24 cellular contexts compared by ENCODE assay signal in the genomic region with DNA sequence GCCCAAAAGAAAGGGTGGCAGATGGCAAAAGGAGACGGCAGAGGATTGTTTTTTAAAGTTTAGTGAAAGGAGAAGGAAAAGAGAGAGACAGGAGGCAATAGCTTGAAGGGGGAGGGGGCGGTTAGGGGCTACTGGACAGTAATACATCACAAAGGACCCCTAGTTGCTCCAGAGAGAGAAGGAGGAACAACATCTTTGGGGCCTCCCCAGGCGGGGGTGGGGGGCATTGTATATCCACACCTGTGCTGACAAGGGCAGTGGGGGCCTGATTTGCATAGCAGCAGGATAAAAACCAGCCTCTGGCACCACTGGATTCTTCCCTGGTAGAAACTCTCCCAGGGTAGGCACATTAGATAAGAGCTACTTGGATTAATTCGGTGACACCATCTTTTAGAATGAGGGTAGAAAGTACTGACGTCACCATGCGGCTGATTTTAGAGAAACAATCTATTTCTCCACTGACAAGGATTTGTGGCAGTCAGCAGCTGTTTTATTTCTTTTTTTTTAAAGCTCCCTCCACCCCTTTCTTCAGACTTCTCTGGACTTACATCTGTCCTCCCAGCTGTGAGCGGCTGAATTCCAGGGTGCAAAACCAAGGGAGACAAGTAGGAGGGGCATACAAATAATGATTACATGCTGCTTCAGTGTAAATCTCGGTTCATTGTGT.
DNase-seq lines count a peak whose midpoint lies in the region; ATAC-seq, FAIRE-seq and TF ChIP-seq lines count a peak whose summit lies in the region.
"Had no signal": no experiment of that assay in that cellular context is flagged by ENCODE, and none has a peak within 500 bp of the region (broad histone marks: within the 10 kb centered on the region; RNA-seq: fewer than 3 reads in every experiment).

No MANE protein-coding gene starts in this region.

- intact Hi-C loops in HepG2 (cut with micrococcal nuclease; ENCODE audit: unreplicated experiment): no loop called here
- intact Hi-C loops in right lobe of liver (cut with DNase I): no loop called here
- intact Hi-C loops in breast epithelium (cut with DNase I; ENCODE audit: low total_unique reads): no loop called here

- H3K79me2 ChIP-seq in HepG2 (ENCODE audit: insufficient read depth, low read length): no peaks in the 10 kb centered on the region

- H2AFZ ChIP-seq in HepG2 (ENCODE audit: low read length): no peak overlapping the region

- peaks cover 22% of the 10 kb centered on the region for H3K4me1 Mint-ChIP-seq in glutamatergic neuron (ENCODE audit: low read depth, unreplicated experiment)
- H3K4me1 Mint-ChIP-seq: activated naive CD4-positive, alpha-beta T cell treated with anti-CD3 and anti-CD28 coated beads, Interleukin-2, amount 50 U/mL, for 24 hours; memory B cell had no signal

- peak overlapping the region; percentile 22 for H3K4me3 Mint-ChIP-seq in glutamatergic neuron (ENCODE audit: unreplicated experiment)
- H3K4me3 Mint-ChIP-seq: activated naive CD4-positive, alpha-beta T cell treated with anti-CD3 and anti-CD28 coated beads, Interleukin-2, amount 50 U/mL, for 24 hours; memory B cell had no signal

- no peak for FAIRE-seq in HepG2 (lab: Jason Lieb, UNC)
- no peak for FAIRE-seq in HTR-8/SVneo (lab: Jason Lieb, UNC)
- FAIRE-seq: A549, astrocyte, frontal cortex, GM19239, urothelium cell line had no signal

- in situ Hi-C loops in HepG2 (cut with HindIII; ENCODE audit: extremely low pct_ligation_motif_present, low pct_unique_long_range_greater_than_20kb): no loop called here

- TF ChIP-seq EP300 in HepG2 (IDR thresholded peaks at IDR 0.05; ENCODE audit: low read depth in 2 of 2, low read length in 2 of 2) (no peak), HepG2 (CRISPR knock-in tag; IDR thresholded peaks at IDR 0.05; ENCODE audit: borderline replicate concordance) (no peak)

- TF ChIP-seq CTCF in HepG2 (CRISPR knock-in tag; IDR thresholded peaks at IDR 0.05): no peak
- TF ChIP-seq CTCF in right lobe of liver (IDR thresholded peaks at IDR 0.05): no peak
- TF ChIP-seq CTCF in glutamatergic neuron (IDR thresholded peaks at IDR 0.05; ENCODE audit: partially characterized antibody, unreplicated experiment): no peak
- TF ChIP-seq CTCF in breast epithelium (IDR thresholded peaks at IDR 0.05): no peak

- no peaks in the 10 kb centered on the region for H3K9me3 Mint-ChIP-seq in glutamatergic neuron (ENCODE audit: unreplicated experiment)
- H3K9me3 Mint-ChIP-seq: activated naive CD4-positive, alpha-beta T cell treated with anti-CD3 and anti-CD28 coated beads, Interleukin-2, amount 50 U/mL, for 24 hours; memory B cell had no signal

- H3K27me3 ChIP-seq in HepG2 (ENCODE audit: control insufficient read depth in 1 of 2, insufficient read depth in 2 of 2, low read length in 2 of 2) (no peaks in the 10 kb centered on the region), right lobe of liver (no peaks in the 10 kb centered on the region), breast epithelium (no peaks in the 10 kb centered on the region)
- no peaks in the 10 kb centered on the region for H3K27me3 ChIP-seq in effector memory CD4-positive, alpha-beta T cell (replicated peaks; ENCODE audit: control insufficient read depth, insufficient read depth, low read length, poor library complexity, severe bottlenecking)

- DNase-seq in HepG2 (ENCODE audit: low spot score): no peak
- DNase-seq in right lobe of liver: no peak
- no peak for DNase-seq in glutamatergic neuron
- peak; percentile 59 for DNase-seq in iPS-NIHi11 (ENCODE audit: low spot score)
- DNase-seq in effector memory CD4-positive, alpha-beta T cell: no peak
- DNase-seq in HTR-8/SVneo (ENCODE audit: insufficient read length, low spot score): no peak
- DNase-seq in breast epithelium (ENCODE audit: low spot score in 2 of 2): no peak
- DNase-seq: activated CD4-positive, alpha-beta T cell treated with anti-CD3 and anti-CD28 coated beads for 48 hours; dorsolateral prefrontal cortex; hypothalamus; NCI-H1694; stimulated activated CD4-positive, alpha-beta T cell treated with anti-CD3 and anti-CD28 coated beads, Interleukin-4, amount 100 ng/mL, for 4 hours; stimulated activated naive CD4-positive, alpha-beta T cell had no signal

- H3K9ac ChIP-seq in HepG2 (ENCODE audit: insufficient read depth, low read depth, low read length): no peak overlapping the region
- H3K9ac ChIP-seq: KMS-11 had no signal

- H3K4me2 ChIP-seq in HepG2 (ENCODE audit: low read depth, low read length): no peak overlapping the region
- H3K4me2 ChIP-seq: A549, KMS-11 had no signal

- TF ChIP-seq RAD21 in HepG2 (CRISPR knock-in tag; IDR thresholded peaks at IDR 0.05): no peak

- H3K36me3 Mint-ChIP-seq in glutamatergic neuron (ENCODE audit: unreplicated experiment): no peaks in the 10 kb centered on the region
- H3K36me3 Mint-ChIP-seq: activated naive CD4-positive, alpha-beta T cell treated with anti-CD3 and anti-CD28 coated beads, Interleukin-2, amount 50 U/mL, for 24 hours; memory B cell had no signal

- H3K9me3 ChIP-seq in HepG2 (ENCODE audit: low read length): no peaks in the 10 kb centered on the region
- H3K9me3 ChIP-seq in right lobe of liver: no peaks in the 10 kb centered on the region
- no peaks in the 10 kb centered on the region for H3K9me3 ChIP-seq in effector memory CD4-positive, alpha-beta T cell (ENCODE audit: control insufficient read depth, low read length)
- H3K9me3 ChIP-seq in breast epithelium: no peaks in the 10 kb centered on the region
- H3K9me3 ChIP-seq: A549 had no signal

- POLR2A ChIA-PET in HepG2 (lab: Yijun Ruan, JAX): no interaction called here

- no TSS peak for BruUV-seq in HepG2 (replicated peaks; lab: Mats Ljungman, UMichigan)

- H3K36me3 ChIP-seq in HepG2 (replicated peaks in 1 of 2; ENCODE audit: control insufficient read depth in 1 of 2, insufficient read depth in 2 of 2, low read length in 2 of 2) (no peaks in the 10 kb centered on the region), right lobe of liver (no peaks in the 10 kb centered on the region), breast epithelium (no peaks in the 10 kb centered on the region)
- H3K36me3 ChIP-seq in effector memory CD4-positive, alpha-beta T cell (ENCODE audit: control insufficient read depth, insufficient read depth, low read length): no peaks in the 10 kb centered on the region

- H3K4me1 ChIP-seq in HepG2 (ENCODE audit: insufficient read depth, low read length) (no peaks in the 10 kb centered on the region), right lobe of liver (no peaks in the 10 kb centered on the region), breast epithelium (no peaks in the 10 kb centered on the region)
- H3K4me1 ChIP-seq in effector memory CD4-positive, alpha-beta T cell (ENCODE audit: control insufficient read depth, insufficient read depth, low read length, poor library complexity, severe bottlenecking): no peaks in the 10 kb centered on the region
- H3K4me1 ChIP-seq: A549 had no signal

- ATAC-seq in HepG2 (no peak), right lobe of liver (no peak), HG03439 (IDR thresholded peaks at IDR 0.05; ENCODE audit: unreplicated experiment) (no peak)
- ATAC-seq: A549, SK-N-SH treated with all-trans-retinoic acid at 6 μM for 48 hours had no signal

- H3K27ac ChIP-seq in HepG2 (ENCODE audit: extremely low read length, insufficient read depth, low read length): no peak overlapping the region
- no peak overlapping the region for H3K27ac ChIP-seq in right lobe of liver
- no peak overlapping the region for H3K27ac ChIP-seq in effector memory CD4-positive, alpha-beta T cell (ENCODE audit: insufficient read depth, low read length, poor library complexity, severe bottlenecking)
- H3K27ac ChIP-seq in breast epithelium: no peak overlapping the region
- H3K27ac ChIP-seq: A549, dorsolateral prefrontal cortex, epithelial cell of prostate, KMS-11 had no signal

- 56% methylated on average over 8 of the region's 8 CpGs for WGBS in HepG2 (ENCODE audit: low lambda C conversion rate)
- 68% methylated on average over 7 of the region's 8 CpGs for WGBS in right lobe of liver (ENCODE audit: insufficient coverage, low coverage, low lambda C conversion rate, missing lambda C conversion rate)

- CTCF ChIA-PET in HepG2 (lab: Yijun Ruan, JAX; ENCODE audit: low intra/inter-chr PET ratio, low total read pairs): no interaction called here

- no peak for TF ChIP-seq POLR2A in HepG2 (IDR thresholded peaks at IDR 0.05; ENCODE audit: insufficient read depth in 1 of 2, low read depth in 2 of 2, low read length in 2 of 2)
- TF ChIP-seq POLR2A in right lobe of liver (IDR thresholded peaks at IDR 0.05): no peak
- TF ChIP-seq POLR2A in breast epithelium (IDR thresholded peaks at IDR 0.05): no peak

- H3K4me3 ChIP-seq in HepG2 (replicated peaks in 1 of 3; ENCODE audit: insufficient read depth in 1 of 3, low read depth in 2 of 3, low read length in 3 of 3) (no peak overlapping the region), right lobe of liver (no peak overlapping the region), breast epithelium (no peak overlapping the region)
- no peak overlapping the region for H3K4me3 ChIP-seq in effector memory CD4-positive, alpha-beta T cell (ENCODE audit: insufficient read depth, low read depth, low read length, poor library complexity, severe bottlenecking)
- H3K4me3 ChIP-seq: A549, dorsolateral prefrontal cortex had no signal

- H3K27me3 Mint-ChIP-seq in glutamatergic neuron (ENCODE audit: unreplicated experiment): no peaks in the 10 kb centered on the region
- H3K27me3 Mint-ChIP-seq: activated naive CD4-positive, alpha-beta T cell treated with anti-CD3 and anti-CD28 coated beads, Interleukin-2, amount 50 U/mL, for 24 hours had no signal

- no peak overlapping the region for H3K27ac Mint-ChIP-seq in glutamatergic neuron (ENCODE audit: unreplicated experiment)
- H3K27ac Mint-ChIP-seq: activated naive CD4-positive, alpha-beta T cell treated with anti-CD3 and anti-CD28 coated beads, Interleukin-2, amount 50 U/mL, for 24 hours; memory B cell had no signal

- no peaks in the 10 kb centered on the region for H4K20me1 ChIP-seq in HepG2 (ENCODE audit: insufficient read depth, low read length)

TF ChIP-seq in HepG2, 621 proteins besides CTCF, POLR2A, EP300 and RAD21:
- TF ChIP-seq ATF7 (IDR thresholded peaks at IDR 0.05): peak; percentile 49; the same call in 1 of the 2 replicates
- no peak for TF ChIP-seq ATF7 (CRISPR knock-in tag; IDR thresholded peaks at IDR 0.05)
- no peak for TF ChIP-seq ZFP36L1 (CRISPR knock-in tag; IDR thresholded peaks at IDR 0.05)
- peak; percentile 83 for TF ChIP-seq CREB1 (IDR thresholded peaks at IDR 0.05)
- TF ChIP-seq CREB1 (CRISPR knock-in tag; IDR thresholded peaks at IDR 0.05): no peak
